In the genomic region with DNA sequence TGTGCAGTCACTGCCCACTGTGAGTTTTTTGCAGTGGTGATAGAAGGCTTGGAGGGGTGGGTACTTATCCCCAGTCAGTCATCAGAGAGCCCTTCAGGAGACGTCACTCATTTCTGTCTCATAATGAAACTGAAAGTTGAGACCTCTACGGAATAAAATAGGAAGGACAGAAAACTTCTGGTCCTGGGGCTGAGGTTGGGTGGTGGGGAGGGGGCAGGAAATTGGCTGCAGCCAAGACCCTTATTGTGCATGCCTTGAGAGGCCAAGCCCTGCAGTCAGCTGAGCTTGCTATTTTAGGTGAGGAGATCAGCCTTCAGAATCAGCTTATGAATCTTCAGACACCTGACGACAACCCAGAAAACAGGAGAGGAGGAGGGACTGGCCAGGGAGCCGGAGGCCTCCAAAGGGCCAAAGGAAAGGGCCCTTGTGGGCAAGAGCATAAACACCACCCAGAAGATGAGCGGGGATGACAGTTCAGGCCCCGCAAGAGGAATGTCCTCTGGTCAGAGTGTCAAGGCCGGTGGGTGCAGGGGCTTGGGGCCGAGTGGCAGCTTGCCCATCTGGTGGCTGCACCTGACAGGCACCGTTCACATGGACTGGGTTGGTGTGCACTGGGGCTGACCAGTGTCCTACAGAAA, we compare ENCODE assay signal across 8 cellular contexts. TPM values are rescaled to one million over a fixed set of nuclear protein-coding genes. Genes with fewer than 3 reads are reported as not detected.
DNase-seq lines count a peak whose midpoint lies in the region; ATAC-seq and TF ChIP-seq lines count a peak whose summit lies in the region.

No MANE protein-coding gene starts in this region.

- no peaks in the 10 kb centered on the region for H3K27me3 ChIP-seq in mononuclear cell (ENCODE audit: insufficient read depth, low read length)
- H3K27me3 ChIP-seq in mesendoderm (ENCODE audit: insufficient read depth, low read length, poor library complexity), result no peaks in the 10 kb centered on the region

- no peaks in the 10 kb centered on the region for H3K9me3 ChIP-seq in mononuclear cell (ENCODE audit: low read depth, low read length)

- no peaks in the 10 kb centered on the region for H3K79me1 ChIP-seq in mesendoderm (ENCODE audit: low read length)

- DNase-seq in NB4 (ENCODE audit: low read depth) (peak; percentile 66), COLO829 (ENCODE audit: low spot score) (no peak), mesendoderm (no peak), HT-29 (ENCODE audit: low spot score) (no peak), G401 (ENCODE audit: low spot score) (no peak)

- H2AK5ac ChIP-seq in mesendoderm (ENCODE audit: low read length), result no peak overlapping the region

- no peak overlapping the region for H4K8ac ChIP-seq in mesendoderm (ENCODE audit: low read depth, low read length)

- H3K4ac ChIP-seq in mesendoderm (ENCODE audit: low read depth, low read length), result no peak overlapping the region

- in situ Hi-C loops in G401 (cut with HindIII; ENCODE audit: low sequenced_read_pairs), result no loop called here

- H3K36me3 ChIP-seq in mesendoderm (ENCODE audit: control insufficient read depth, insufficient read depth, low read length), result no peaks in the 10 kb centered on the region

- no peak overlapping the region for H3K27ac ChIP-seq in mesendoderm (ENCODE audit: low read depth, low read length)

- H3K79me2 ChIP-seq in mesendoderm (ENCODE audit: control insufficient read depth, insufficient read depth, low read length), result no peaks in the 10 kb centered on the region

- H3K4me2 ChIP-seq in mesendoderm (ENCODE audit: low read length), result no peak overlapping the region

- TF ChIP-seq CTCF in NB4 (IDR thresholded peaks at IDR 0.05; ENCODE audit: low read depth, low read length), result no peak

- H3K4me3 ChIP-seq in NB4 (ENCODE audit: low read depth, low read length) (no peak overlapping the region), mononuclear cell (ENCODE audit: low read length) (peak overlapping the region; percentile 1), mesendoderm (ENCODE audit: low read length) (no peak overlapping the region)

- H3K9ac ChIP-seq in mesendoderm (ENCODE audit: low read length), result no peak overlapping the region

- peaks cover 36% of the 10 kb centered on the region for H3K4me1 ChIP-seq in mononuclear cell (ENCODE audit: insufficient read depth, low read length)
- H3K4me1 ChIP-seq in mesendoderm (ENCODE audit: control insufficient read depth, low read depth, low read length), result peaks cover 2% of the 10 kb centered on the region

- no peak for TF ChIP-seq POLR2A in NB4 (IDR thresholded peaks at IDR 0.05; ENCODE audit: extremely low read depth, insufficient read length)

- no peak overlapping the region for H2BK120ac ChIP-seq in mesendoderm (ENCODE audit: low read depth, low read length)

- H3K23ac ChIP-seq in mesendoderm (ENCODE audit: low read length), result no peak overlapping the region

- H2BK5ac ChIP-seq in mesendoderm (ENCODE audit: low read length), result no peak overlapping the region

- H2BK15ac ChIP-seq in mesendoderm (replicated peaks; ENCODE audit: low read depth), result no peak overlapping the region

- ATAC-seq in GM18519 (IDR thresholded peaks at IDR 0.05; ENCODE audit: low FRiP score, unreplicated experiment) (peak; percentile 61), GM21737 (IDR thresholded peaks at IDR 0.05; ENCODE audit: unreplicated experiment) (peak; percentile 75)

- no peak overlapping the region for H3K56ac ChIP-seq in mesendoderm (ENCODE audit: low read length)

- no peak overlapping the region for H4K5ac ChIP-seq in mesendoderm (ENCODE audit: low read length)

- no CpG with 5 or more reads among the region's 9 CpGs for WGBS in mesendoderm (ENCODE audit: extremely low coverage, insufficient coverage, low lambda C conversion rate)

- H3K18ac ChIP-seq in mesendoderm (ENCODE audit: low read length), result no peak overlapping the region

RNA-seq across cellular contexts. Expression of a gene that starts 17.9 kb away (rescaled TPM):
- 74.0 TPM for total RNA-seq in mononuclear cell
- 14.9 TPM for polyA plus RNA-seq in mesendoderm (2013, experiment 1 of 2)
- polyA plus RNA-seq in mesendoderm (2013, experiment 2 of 2), result 15.2 TPM
- not detected in 2 replicates for total RNA-seq in HT-29 (2014; rRNA removed; shearing (Covaris generic))
- not detected in 2 replicates for total RNA-seq in G401 (2014; rRNA removed; shearing (Covaris generic))

Comparison
In these comparisons a context has a peak if more than half of its experiments do, and no peak if none do; other contexts are left out.
1. RNA of a gene that starts 17.9 kb away (total RNA-seq): 74.0 TPM in mononuclear cell (single experiment); not detected in HT-29 and not detected in G401; every median in the first group is over 10 times any median in the second.